Comparison of ENCODE assay signal across 1 cellular context in genomic region chr19:2425622-2426581, GRCh38.
TF ChIP-seq lines count a peak whose summit lies in the region.

No MANE protein-coding gene starts in this region.

TF ChIP-seq in HepG2, 621 proteins besides CTCF, POLR2A, EP300 and RAD21:
- TF ChIP-seq IRF2 (CRISPR knock-in tag; IDR thresholded peaks at IDR 0.05), result no peak
- peak; percentile 14; the same call in 1 of the 2 replicates for TF ChIP-seq RBFOX2 (IDR thresholded peaks at IDR 0.05; ENCODE audit: low read depth, low read length)
- TF ChIP-seq POLR2G (IDR thresholded peaks at IDR 0.05; ENCODE audit: low read depth, low read length), result peak; percentile 29; the same call in 1 of the 2 replicates
- 0 out of 2 replicates have a peak, but pooled peaks have one; percentile 4 for TF ChIP-seq ZNF800 (CRISPR knock-in tag; IDR thresholded peaks at IDR 0.05)
- TF ChIP-seq RFX3 (CRISPR knock-in tag; IDR thresholded peaks at IDR 0.05), result no peak
- peak; percentile 9 for TF ChIP-seq RBM22 (optimal IDR thresholded peaks at IDR 0.05; ENCODE audit: low read length)
- peak; percentile 77 for TF ChIP-seq ZNF629 (CRISPR knock-in tag; conservative IDR thresholded peaks at IDR 0.05)
- peak; percentile 92 for TF ChIP-seq AGO2 (optimal IDR thresholded peaks at IDR 0.05; ENCODE audit: low read depth, low read length)
- no peak for TF ChIP-seq ZNF496 (CRISPR knock-in tag; IDR thresholded peaks at IDR 0.05; ENCODE audit: insufficient replicate concordance)
- 0 out of 2 replicates have a peak, but pooled peaks have one; percentile 4 for TF ChIP-seq ZNF749 (CRISPR knock-in tag; IDR thresholded peaks at IDR 0.05; ENCODE audit: borderline replicate concordance)
- 0 out of 2 replicates have a peak, but pooled peaks have one; percentile 32 for TF ChIP-seq SP2 (CRISPR knock-in tag; IDR thresholded peaks at IDR 0.05)
- 0 out of 2 replicates have a peak, but pooled peaks have one; percentile 8 for TF ChIP-seq GFI1 (CRISPR knock-in tag; IDR thresholded peaks at IDR 0.05; ENCODE audit: borderline replicate concordance)
- no peak for TF ChIP-seq ZFP82 (CRISPR knock-in tag; IDR thresholded peaks at IDR 0.05; ENCODE audit: borderline replicate concordance)
- TF ChIP-seq NONO (IDR thresholded peaks at IDR 0.05), result no peak
- TF ChIP-seq NONO (CRISPR knock-in tag; conservative IDR thresholded peaks at IDR 0.05), result 0 out of 2 replicates have a peak, but pooled peaks have one; percentile 43
- 0 out of 2 replicates have a peak, but pooled peaks have one; percentile 16 for TF ChIP-seq THAP11 (CRISPR knock-in tag; IDR thresholded peaks at IDR 0.05)
- TF ChIP-seq CCDC6 (CRISPR knock-in tag; IDR thresholded peaks at IDR 0.05), result 0 out of 2 replicates have a peak, but pooled peaks have one; percentile 18
TF ChIP-seq in HepG2: peak in this region for 12.
